ENCODE assay signal across 26 cellular contexts in genomic region chr17:17872468-17873345, GRCh38. TPM values are rescaled to one million over a fixed set of nuclear protein-coding genes. Genes with fewer than 3 reads are reported as not detected.
DNase-seq lines count a peak whose midpoint lies in the region; ATAC-seq and TF ChIP-seq lines count a peak whose summit lies in the region.
"Had no signal": no experiment of that assay in that cellular context is flagged by ENCODE, and none has a peak within 500 bp of the region (broad histone marks: within the 10 kb centered on the region; RNA-seq: fewer than 3 reads in every experiment).

No MANE protein-coding gene starts in this region.

- H3K4me1 Mint-ChIP-seq in MCF 10A (ENCODE audit: insufficient read depth, unreplicated experiment): peaks cover 5% of the 10 kb centered on the region
- H3K4me1 Mint-ChIP-seq: activated CD8-positive, alpha-beta memory T cell treated with anti-CD3 and anti-CD28 coated beads, Interleukin-2, amount 10 ng/mL, durations not matched to agents 7 days and 5 days; activated naive CD8-positive, alpha-beta T cell treated with anti-CD3 and anti-CD28 coated beads for 36 hours had no signal

- H3K9me3 ChIP-seq in breast epithelium (no peaks in the 10 kb centered on the region), SJCRH30 (replicated peaks) (no peaks in the 10 kb centered on the region)
- H3K9me3 ChIP-seq: A549, BE2C, sigmoid colon, SJSA1 had no signal

- no peaks in the 10 kb centered on the region for H3K9me3 Mint-ChIP-seq in MCF 10A (ENCODE audit: unreplicated experiment)
- H3K9me3 Mint-ChIP-seq: activated naive CD8-positive, alpha-beta T cell treated with anti-CD3 and anti-CD28 coated beads for 36 hours; T-helper 1 cell treated with Interleukin-12 subunit alpha and Interleukin-12 subunit beta and Interleukin-4 antibody, amounts not matched to agents 30 μg/mL and 1 μg/mL, for 36 hours had no signal

- ATAC-seq in HG03025 (IDR thresholded peaks at IDR 0.05; ENCODE audit: low FRiP score, unreplicated experiment): no peak
- ATAC-seq: A549; activated CD8-positive, alpha-beta memory T cell treated with anti-CD3 and anti-CD28 coated beads, Interleukin-2, amount 10 ng/mL, durations not matched to agents 7 days and 5 days; left ventricle myocardium superior had no signal

- no peaks in the 10 kb centered on the region for H3K27me3 Mint-ChIP-seq in MCF 10A (ENCODE audit: insufficient read depth, unreplicated experiment)
- H3K27me3 Mint-ChIP-seq: activated CD8-positive, alpha-beta memory T cell treated with anti-CD3 and anti-CD28 coated beads, Interleukin-2, amount 10 ng/mL, durations not matched to agents 7 days and 5 days; activated naive CD8-positive, alpha-beta T cell treated with anti-CD3 and anti-CD28 coated beads for 36 hours had no signal

- peak; percentile 47 for DNase-seq in MCF 10A (ENCODE audit: unreplicated experiment)
- DNase-seq in breast epithelium (ENCODE audit: low spot score in 2 of 2): no peak
- no peak for DNase-seq in RWPE1 (ENCODE audit: low spot score)
- peak; percentile 25 for DNase-seq in epithelial cell of esophagus (ENCODE audit: low read depth)
- DNase-seq in SJCRH30: no peak
- DNase-seq in NCI-H1436 (lab: John Stamatoyannopoulos, UW): no peak
- DNase-seq: activated CD4-positive, alpha-beta T cell treated with anti-CD3 and anti-CD28 coated beads for 48 hours; activated CD8-positive, alpha-beta memory T cell treated with anti-CD3 and anti-CD28 coated beads, Interleukin-2, amount 10 ng/mL, durations not matched to agents 7 days and 5 days; activated naive CD8-positive, alpha-beta T cell treated with anti-CD3 and anti-CD28 coated beads for 36 hours; brain microvascular endothelial cell; Calu3; H9; left ventricle myocardium superior; NCI-H1048; NCI-H1930; sigmoid colon; stimulated activated CD4-positive, alpha-beta T cell treated with anti-CD3 and anti-CD28 coated beads, Interleukin-15, amount 100 ng/mL, for 24 hours had no signal

- TF ChIP-seq POLR2A in breast epithelium (IDR thresholded peaks at IDR 0.05): no peak

- intact Hi-C loops in MCF 10A (cut with micrococcal nuclease): no loop called here
- intact Hi-C loops in breast epithelium (cut with DNase I; ENCODE audit: low total_unique reads): no loop called here

- peaks cover 22% of the 10 kb centered on the region for H3K36me3 Mint-ChIP-seq in MCF 10A (ENCODE audit: insufficient read depth, unreplicated experiment)
- H3K36me3 Mint-ChIP-seq: activated CD8-positive, alpha-beta memory T cell treated with anti-CD3 and anti-CD28 coated beads, Interleukin-2, amount 10 ng/mL, durations not matched to agents 7 days and 5 days had no signal

- no peak overlapping the region for H3K27ac ChIP-seq in breast epithelium
- 0 out of 2 replicates have a peak overlapping the region, but pooled peaks have one; percentile 16 for H3K27ac ChIP-seq in RWPE1
- peak overlapping the region; percentile 40 for H3K27ac ChIP-seq in temporal lobe (ENCODE audit: low read depth, low read length)
- no peak overlapping the region for H3K27ac ChIP-seq in SJCRH30
- H3K27ac ChIP-seq: A549, brain microvascular endothelial cell, KMS-11, PC-9, SJSA1 had no signal

- no peaks in the 10 kb centered on the region for H3K36me3 ChIP-seq in breast epithelium
- H3K36me3 ChIP-seq in SJCRH30: no peaks in the 10 kb centered on the region
- H3K36me3 ChIP-seq: BE2C had no signal

- TF ChIP-seq CTCF in MCF 10A (IDR thresholded peaks at IDR 0.05; ENCODE audit: unreplicated experiment): no peak
- TF ChIP-seq CTCF in breast epithelium (IDR thresholded peaks at IDR 0.05): no peak
- no peak for TF ChIP-seq CTCF in RWPE1 (conservative IDR thresholded peaks at IDR 0.05; ENCODE audit: low read depth)
- no peak for TF ChIP-seq CTCF in epithelial cell of esophagus (IDR thresholded peaks at IDR 0.05; ENCODE audit: insufficient read depth, low read depth, low read length, missing control alignments)

- no TSS peak for BruUV-seq in MCF 10A (replicated peaks; lab: Mats Ljungman, UMichigan)

- peaks cover 0 to 15% of the 10 kb centered on the region in 2 donors for H3K4me1 ChIP-seq in breast epithelium
- H3K4me1 ChIP-seq in SJCRH30: peaks cover 27% of the 10 kb centered on the region
- H3K4me1 ChIP-seq: SJSA1 had no signal

- no peaks in the 10 kb centered on the region for H3K27me3 ChIP-seq in breast epithelium
- H3K27me3 ChIP-seq in SJCRH30: no peaks in the 10 kb centered on the region
- H3K27me3 ChIP-seq: BE2C, brain microvascular endothelial cell, sigmoid colon, SJSA1 had no signal

- H3K4me3 ChIP-seq in breast epithelium: no peak overlapping the region
- H3K4me3 ChIP-seq in epithelial cell of esophagus (ENCODE audit: low read length): no peak overlapping the region
- no peak overlapping the region for H3K4me3 ChIP-seq in SJCRH30
- H3K4me3 ChIP-seq: A549, coronary artery, PC-9, sigmoid colon, SJSA1 had no signal

- POLR2A ChIA-PET in MCF 10A (lab: Yijun Ruan, JAX): no interaction called here
- POLR2A ChIA-PET in RWPE1 (lab: Yijun Ruan, JAX; ENCODE audit: low non-redundant PET): no interaction called here

- H3K4me3 Mint-ChIP-seq in MCF 10A (ENCODE audit: unreplicated experiment): no peak overlapping the region
- H3K4me3 Mint-ChIP-seq: activated CD8-positive, alpha-beta memory T cell treated with anti-CD3 and anti-CD28 coated beads, Interleukin-2, amount 10 ng/mL, durations not matched to agents 7 days and 5 days; activated naive CD8-positive, alpha-beta T cell treated with anti-CD3 and anti-CD28 coated beads for 36 hours; H9; T-helper 1 cell treated with Interleukin-12 subunit alpha and Interleukin-12 subunit beta and Interleukin-4 antibody, amounts not matched to agents 30 μg/mL and 1 μg/mL, for 36 hours had no signal

- no peak overlapping the region for H3K27ac Mint-ChIP-seq in MCF 10A (ENCODE audit: low read depth, unreplicated experiment)
- H3K27ac Mint-ChIP-seq: activated CD8-positive, alpha-beta memory T cell treated with anti-CD3 and anti-CD28 coated beads, Interleukin-2, amount 10 ng/mL, durations not matched to agents 7 days and 5 days; activated naive CD8-positive, alpha-beta T cell treated with anti-CD3 and anti-CD28 coated beads for 36 hours; T-helper 1 cell treated with Interleukin-12 subunit alpha and Interleukin-12 subunit beta and Interleukin-4 antibody, amounts not matched to agents 30 μg/mL and 1 μg/mL, for 36 hours had no signal

- CTCF ChIA-PET in MCF 10A (lab: Yijun Ruan, JAX) (interaction anchor here (1.0 to 2.1 kb wide), 2 partner anchors 11 to 46 kb away, joined by 4 to 5 read pairs; no protein-coding TSS in a partner anchor), RWPE1 (lab: Yijun Ruan, JAX) (interaction anchor here (0.5 to 0.7 kb wide), 2 partner anchors 13 to 61 kb away, joined by 3 to 4 read pairs; no protein-coding TSS in a partner anchor)

RNA-seq across cellular contexts. Expression of gene SREBF1, which starts 35.9 kb away (rescaled TPM):
- total RNA-seq in MCF 10A (2022) (87.1 and 91.7 TPM in 2 replicates), breast epithelium (100 to 1,000 TPM in 1 of 3 donors, 10 to 100 TPM in 2; 39.0 to 119 (median 81.3) TPM), temporal lobe (13.3 TPM)
- total RNA-seq in SJCRH30 (2014; rRNA removed; shearing (Covaris generic)): 65.3 and 74.1 TPM in 2 replicates

Comparison
In these comparisons a context has a peak if more than half of its experiments do, and no peak if none do; other contexts are left out.
1. DNase-seq: peak in MCF 10A (single experiment) and epithelial cell of esophagus (single experiment); none in breast epithelium (0 of 2), RWPE1 (single experiment), SJCRH30 (0 of 2) and NCI-H1436 (single experiment).
2. H3K27ac ChIP-seq: peak in RWPE1 (single experiment) and temporal lobe (single experiment); none in breast epithelium (0 of 2) and SJCRH30 (single experiment).